Comparison of ENCODE assay signal across 15 cellular contexts in the genomic region with DNA sequence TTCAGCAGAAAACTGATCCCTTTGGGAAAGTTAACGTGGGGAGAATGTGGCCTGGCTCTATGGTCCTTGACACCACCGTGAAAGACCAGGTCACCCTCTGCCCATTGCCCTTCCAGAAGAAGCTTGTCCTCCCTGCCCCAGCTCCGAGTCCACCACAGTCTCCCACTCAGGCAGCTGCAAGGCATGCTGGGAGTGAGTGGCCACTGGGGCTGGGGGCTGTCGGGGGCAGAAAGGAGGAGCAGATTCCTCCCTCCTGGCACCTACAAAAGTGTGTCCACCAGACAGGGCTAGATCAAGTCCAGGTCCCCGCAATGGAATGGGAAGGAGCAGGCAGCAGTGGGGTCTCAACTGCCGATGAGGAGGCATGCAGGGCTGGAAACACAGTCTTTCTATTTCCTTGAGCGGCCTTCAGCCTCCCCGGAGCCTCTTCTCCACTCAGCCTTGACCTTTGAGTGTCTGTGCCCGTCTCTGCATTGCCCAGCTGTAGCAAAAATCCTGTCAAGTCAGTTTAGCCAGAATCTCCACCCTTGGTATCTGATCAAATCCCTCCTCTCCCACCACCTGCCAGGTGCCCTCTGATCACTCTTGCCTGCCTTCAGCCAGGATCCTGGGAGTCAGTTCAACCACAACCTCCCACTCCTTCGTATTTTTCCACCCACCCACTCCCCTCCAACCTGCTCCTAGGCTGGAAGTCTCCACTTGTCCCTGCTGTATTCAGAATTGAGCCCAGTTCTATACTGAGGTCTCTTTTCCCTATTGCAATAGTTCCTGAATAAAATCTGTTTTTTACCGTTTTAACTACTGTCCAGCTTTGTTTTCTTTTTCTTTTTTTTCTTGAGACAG. TPM values are rescaled to one million over a fixed set of nuclear protein-coding genes. Genes with fewer than 3 reads are reported as not detected.
DNase-seq lines count a peak whose midpoint lies in the region; ATAC-seq and TF ChIP-seq lines count a peak whose summit lies in the region.
"Had no signal": no experiment of that assay in that cellular context is flagged by ENCODE, and none has a peak within 500 bp of the region (broad histone marks: within the 10 kb centered on the region; RNA-seq: fewer than 3 reads in every experiment).

No MANE protein-coding gene starts in this region.

- 53 to 56% methylated on average over 7 to 11 of the region's 11 CpGs for WGBS in esophagus squamous epithelium, 2 donors
- WGBS in trophoblast cell (ENCODE audit: extremely low coverage, insufficient coverage, insufficient read length) = no CpG with 5 or more reads among the region's 11 CpGs

- no peak overlapping the region for H4K12ac ChIP-seq in trophoblast cell (ENCODE audit: low read depth, low read length)

- H2AFZ ChIP-seq in trophoblast cell (ENCODE audit: insufficient read depth, low read length, poor library complexity) = no peak overlapping the region
- H2AFZ ChIP-seq: GM23248 had no signal

- no peak overlapping the region for H3K18ac ChIP-seq in trophoblast cell (ENCODE audit: low read length)

- H3K79me2 ChIP-seq in trophoblast cell (ENCODE audit: control insufficient read depth, insufficient read depth, low read length, poor library complexity) = no peaks in the 10 kb centered on the region

- no peaks in the 10 kb centered on the region for H3K9me3 ChIP-seq in BLaER1
- H3K9me3 ChIP-seq in esophagus squamous epithelium = no peaks in the 10 kb centered on the region
- peaks cover 5% of the 10 kb centered on the region for H3K9me3 ChIP-seq in trophoblast cell (ENCODE audit: insufficient read depth, low read depth, low read length)
- no peaks in the 10 kb centered on the region for H3K9me3 ChIP-seq in effector memory CD4-positive, alpha-beta T cell (ENCODE audit: control insufficient read depth, low read length)

- intact Hi-C loops in esophagus squamous epithelium (cut with DNase I) = no loop called here

- no peak for TF ChIP-seq CTCF in LNCaP clone FGC (IDR thresholded peaks at IDR 0.05; ENCODE audit: control insufficient read depth, extremely low read depth, insufficient read depth)
- TF ChIP-seq CTCF in esophagus squamous epithelium (IDR thresholded peaks at IDR 0.05) = no peak

- H3K27me3 ChIP-seq in BLaER1 = no peaks in the 10 kb centered on the region
- H3K27me3 ChIP-seq in esophagus squamous epithelium = no peaks in the 10 kb centered on the region
- no peaks in the 10 kb centered on the region for H3K27me3 ChIP-seq in trophoblast cell (ENCODE audit: insufficient read depth, low read length)
- H3K27me3 ChIP-seq in effector memory CD4-positive, alpha-beta T cell (replicated peaks; ENCODE audit: control insufficient read depth, insufficient read depth, low read length, poor library complexity, severe bottlenecking) = no peaks in the 10 kb centered on the region

- no peaks in the 10 kb centered on the region for H3K79me1 ChIP-seq in trophoblast cell (ENCODE audit: low read length)

- no peak overlapping the region for H3K14ac ChIP-seq in trophoblast cell (ENCODE audit: low read length)

- H4K8ac ChIP-seq in trophoblast cell (ENCODE audit: low read depth, low read length) = no peak overlapping the region

- H2BK120ac ChIP-seq in trophoblast cell (ENCODE audit: insufficient read depth, low read length, poor library complexity) = no peak overlapping the region

- H3K4me1 ChIP-seq in BLaER1 (peaks cover 31% of the 10 kb centered on the region), esophagus squamous epithelium (peaks cover 8 to 41% (median 14%) of the 10 kb centered on the region in 3 donors), trophoblast cell (ENCODE audit: control insufficient read depth in 1 of 2, insufficient read depth in 2 of 2, low read length in 2 of 2) (peaks cover 0 to 6% of the 10 kb centered on the region in 2 experiments)
- H3K4me1 ChIP-seq in effector memory CD4-positive, alpha-beta T cell (ENCODE audit: control insufficient read depth, insufficient read depth, low read length, poor library complexity, severe bottlenecking) = no peaks in the 10 kb centered on the region

- H3K36me3 ChIP-seq in BLaER1 (no peaks in the 10 kb centered on the region), esophagus squamous epithelium (no peaks in the 10 kb centered on the region), trophoblast cell (ENCODE audit: control insufficient read depth in 1 of 2, insufficient read depth in 2 of 2, low read length in 2 of 2) (no peaks in the 10 kb centered on the region)
- H3K36me3 ChIP-seq in effector memory CD4-positive, alpha-beta T cell (ENCODE audit: control insufficient read depth, insufficient read depth, low read length) = no peaks in the 10 kb centered on the region

- H2BK12ac ChIP-seq in trophoblast cell (ENCODE audit: low read length) = no peak overlapping the region

- H2AK5ac ChIP-seq in trophoblast cell (ENCODE audit: low read length) = no peak overlapping the region

- no peak for TF ChIP-seq POLR2A in esophagus squamous epithelium (IDR thresholded peaks at IDR 0.05)

- ATAC-seq in HG03025 (IDR thresholded peaks at IDR 0.05; ENCODE audit: low FRiP score, unreplicated experiment) = no peak
- ATAC-seq: GM12878, HCT116, Right ventricle myocardium inferior had no signal

- no peak overlapping the region for H4K91ac ChIP-seq in trophoblast cell (ENCODE audit: low read depth, low read length)

- H3K23ac ChIP-seq in trophoblast cell (ENCODE audit: low read length) = no peak overlapping the region

- no peak overlapping the region for H2BK5ac ChIP-seq in trophoblast cell (ENCODE audit: low read depth, low read length, poor library complexity)

- no peaks in the 10 kb centered on the region for H4K20me1 ChIP-seq in BLaER1

- H3K4ac ChIP-seq in trophoblast cell (ENCODE audit: low read depth, low read length) = no peak overlapping the region

- H3K9ac ChIP-seq in BLaER1 (no peak overlapping the region), trophoblast cell (ENCODE audit: low read length) (no peak overlapping the region)
- H3K9ac ChIP-seq: GM23248 had no signal

- no peak overlapping the region for H3K27ac ChIP-seq in BLaER1
- peak overlapping the region in 3 of 4 donors; percentile 16 to 32 (median 19) for H3K27ac ChIP-seq in esophagus squamous epithelium
- no peak overlapping the region for H3K27ac ChIP-seq in trophoblast cell (ENCODE audit: low read depth, low read length)
- H3K27ac ChIP-seq in effector memory CD4-positive, alpha-beta T cell (ENCODE audit: insufficient read depth, low read length, poor library complexity, severe bottlenecking) = no peak overlapping the region
- H3K27ac ChIP-seq: GM23248 had no signal

- H3K4me3 ChIP-seq in BLaER1 (no peak overlapping the region), LNCaP clone FGC (ENCODE audit: low read depth, low read length) (no peak overlapping the region), esophagus squamous epithelium (no peak overlapping the region), trophoblast cell (ENCODE audit: low read depth, low read length) (no peak overlapping the region)
- no peak overlapping the region for H3K4me3 ChIP-seq in effector memory CD4-positive, alpha-beta T cell (ENCODE audit: insufficient read depth, low read depth, low read length, poor library complexity, severe bottlenecking)
- H3K4me3 ChIP-seq: GM12878, GM23248 had no signal

- DNase-seq in LNCaP clone FGC (ENCODE audit: low read depth) (peak; percentile 35), esophagus squamous epithelium (lab: John Stamatoyannopoulos, UW) (no peak), trophoblast cell (peak; percentile 28 to 68), AG20443 (ENCODE audit: low spot score) (no peak)
- no peak for DNase-seq in effector memory CD4-positive, alpha-beta T cell
- DNase-seq: GM23248, NCI-H1436, NCI-H2081, NCI-H2227 treated with DMSO at 0.1 percent for 48 hours, NCI-H524 treated with DMSO at 0.1 percent for 48 hours had no signal

- H3K4me2 ChIP-seq in BLaER1 (peak overlapping the region; percentile 8; the same call in 1 of the 2 replicates), trophoblast cell (ENCODE audit: low read length) (no peak overlapping the region)

RNA-seq across cellular contexts. Expression of gene ZNF316, which starts 6.9 kb away (rescaled TPM):
- total RNA-seq in esophagus squamous epithelium = 10 to 100 TPM; 11.9 to 27.8 (median 20.4) TPM
- polyA plus RNA-seq in trophoblast cell (2013) = 7.7 TPM in 2 replicates

RNA-seq across cellular contexts. Expression of gene ZNF853, which starts 14.8 kb away (rescaled TPM):
- 1 to 10 TPM in 3 of 4 donors, under 1 TPM in 1; 0.61 to 9.3 (median 2.1) TPM for total RNA-seq in esophagus squamous epithelium
- 2.3 and 2.5 TPM in 2 replicates for polyA plus RNA-seq in trophoblast cell (2013)
- polyA plus RNA-seq: GM23248 had no signal

RNA-seq across cellular contexts. Expression of gene INTS15, which starts 40.4 kb away (rescaled TPM):
- total RNA-seq in esophagus squamous epithelium = 10 to 100 TPM in 3 of 4 donors, 1 to 10 TPM in 1; 9.2 to 21.9 (median 14.8) TPM
- 12.6 and 13.9 TPM in 2 replicates for polyA plus RNA-seq in trophoblast cell (2013)

RNA-seq across cellular contexts. Expression of gene ZDHHC4, which starts 53.0 kb away (rescaled TPM):
- total RNA-seq in esophagus squamous epithelium = 10 to 100 TPM in 3 of 4 donors, 1 to 10 TPM in 1; 9.4 to 29.4 (median 23.0) TPM
- 46.6 and 49.4 TPM in 2 replicates for polyA plus RNA-seq in trophoblast cell (2013)

Comparison
In these comparisons a context has a peak if more than half of its experiments do, and no peak if none do; other contexts are left out.
1. H3K27ac ChIP-seq: peak in esophagus squamous epithelium (3 of 4); none in BLaER1 (single experiment), trophoblast cell (single experiment) and effector memory CD4-positive, alpha-beta T cell (single experiment).
2. DNase-seq: peak in LNCaP clone FGC (single experiment) and trophoblast cell (2 of 2); none in esophagus squamous epithelium (single experiment), effector memory CD4-positive, alpha-beta T cell (0 of 3) and AG20443 (single experiment).